20 cellular contexts compared by ENCODE assay signal in the genomic region with DNA sequence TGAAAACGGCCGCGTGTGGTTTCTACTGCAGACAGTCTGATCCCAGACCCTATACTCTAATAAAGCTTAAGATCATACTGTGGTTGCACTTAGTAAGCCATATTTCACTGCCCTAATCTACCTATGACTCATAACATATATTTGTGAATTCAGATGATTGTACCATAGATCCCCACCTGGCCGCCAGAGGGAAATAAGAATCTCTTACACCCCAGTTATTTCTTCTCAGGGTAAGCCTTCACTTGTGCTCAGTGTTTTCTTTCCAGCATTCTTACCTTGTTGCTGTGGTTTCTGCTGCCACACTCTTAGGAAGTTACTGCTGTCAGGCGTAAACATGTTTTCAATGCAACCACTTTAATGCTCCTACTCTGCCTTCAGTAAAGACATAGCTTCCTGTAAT.
A peak's percentile ranks its signal among the peaks of the same experiment; 100 is the strongest.
DNase-seq lines count a peak whose midpoint lies in the region; ATAC-seq and TF ChIP-seq lines count a peak whose summit lies in the region.
"Had no signal": no experiment of that assay in that cellular context is flagged by ENCODE, and none has a peak within 500 bp of the region (broad histone marks: within the 10 kb centered on the region; RNA-seq: fewer than 3 reads in every experiment).

No MANE protein-coding gene starts in this region.

- no peak overlapping the region; the same call in 1 of the 2 replicates for H3K27ac Mint-ChIP-seq in GM23338
- H3K27ac Mint-ChIP-seq: T-helper 2 cell treated with Interferon-gamma antibody and Interleukin-4, amounts not matched to agents 5 μg/mL and 100 μg/mL, for 36 hours had no signal

- ATAC-seq in GM23338 (no peak), RWPE2 (ENCODE audit: low read depth) (peak; percentile 59; the same call in 2 of the 3 replicates), mucosa of descending colon (no peak)
- ATAC-seq: activated T-cell treated with anti-CD3 and anti-CD28 coated beads, Interleukin-2, amount 50 U/mL, for 4 hours had no signal

- no peak overlapping the region for H3K4me3 Mint-ChIP-seq in GM23338
- H3K4me3 Mint-ChIP-seq: activated T-cell treated with anti-CD3 and anti-CD28 coated beads, Interleukin-2, amount 50 U/mL, for 4 hours; T-helper 2 cell treated with Interferon-gamma antibody and Interleukin-4, amounts not matched to agents 5 μg/mL and 100 μg/mL, for 36 hours had no signal

- H3K4me1 Mint-ChIP-seq in GM23338, result peaks cover 10% of the 10 kb centered on the region; the same call in 2 of the 3 replicates

- no peaks in the 10 kb centered on the region for H3K27me3 ChIP-seq in GM23338 (ENCODE audit: insufficient read depth)
- no peaks in the 10 kb centered on the region for H3K27me3 ChIP-seq in RWPE2 (ENCODE audit: insufficient read depth, poor library complexity, severe bottlenecking)

- H3K36me3 Mint-ChIP-seq in GM23338 (ENCODE audit: low read depth), result no peaks in the 10 kb centered on the region; the same call in 2 of the 3 replicates

- no peaks in the 10 kb centered on the region for H3K27me3 Mint-ChIP-seq in GM23338 (ENCODE audit: insufficient read depth, low read depth, poor library complexity)

- no peak overlapping the region for H2AFZ ChIP-seq in GM23338

- in situ Hi-C loops in KBM-7 (cut with MboI; ENCODE audit: low pct_unique_long_range_greater_than_20kb, low sequenced_read_pairs), result no loop called here

- no peaks in the 10 kb centered on the region for H3F3A ChIP-seq in GM23338 (replicated peaks; ENCODE audit: low read depth)

- H3K4me1 ChIP-seq in GM23338 (ENCODE audit: insufficient read depth), result no peaks in the 10 kb centered on the region
- no peaks in the 10 kb centered on the region for H3K4me1 ChIP-seq in RWPE2 (ENCODE audit: insufficient read depth, poor library complexity, severe bottlenecking)
- no peaks in the 10 kb centered on the region for H3K4me1 ChIP-seq in mucosa of descending colon (ENCODE audit: low read depth)
- H3K4me1 ChIP-seq: prostate gland had no signal

- H3K4me2 ChIP-seq in GM23338, result no peak overlapping the region

- H4K20me1 ChIP-seq in GM23338 (replicated peaks; ENCODE audit: insufficient read depth), result no peaks in the 10 kb centered on the region

- H3K27ac ChIP-seq in GM23338 (ENCODE audit: low read depth) (no peak overlapping the region), RWPE2 (ENCODE audit: poor library complexity, severe bottlenecking) (no peak overlapping the region)
- H3K27ac ChIP-seq: prostate gland, RWPE1, thoracic aorta had no signal

- peaks cover 16% of the 10 kb centered on the region; the same call in 2 of the 3 replicates for H3K9me3 Mint-ChIP-seq in GM23338
- H3K9me3 Mint-ChIP-seq: activated T-cell treated with anti-CD3 and anti-CD28 coated beads, Interleukin-2, amount 50 U/mL, for 4 hours; T-helper 2 cell treated with Interferon-gamma antibody and Interleukin-4, amounts not matched to agents 5 μg/mL and 100 μg/mL, for 36 hours had no signal

- intact Hi-C loops in mucosa of descending colon (cut with DNase I, micrococcal nuclease), result no loop called here

- TF ChIP-seq CTCF in GM23338 (conservative IDR thresholded peaks at IDR 0.05; ENCODE audit: low read depth in 2 of 2) (no peak), RWPE2 (IDR thresholded peaks at IDR 0.05; ENCODE audit: poor library complexity, severe bottlenecking) (no peak), mucosa of descending colon (IDR thresholded peaks at IDR 0.05) (no peak)

- no peaks in the 10 kb centered on the region for H3K79me2 ChIP-seq in GM23338 (replicated peaks; ENCODE audit: insufficient read depth)

- no peaks in the 10 kb centered on the region for H3K9me2 ChIP-seq in GM23338 (ENCODE audit: insufficient read depth)

- H3K4me3 ChIP-seq in GM23338 (no peak overlapping the region), RWPE2 (ENCODE audit: severe bottlenecking) (no peak overlapping the region), mucosa of descending colon (no peak overlapping the region)
- H3K4me3 ChIP-seq: prostate gland, thoracic aorta had no signal

- H3K9me3 ChIP-seq in RWPE2 (ENCODE audit: severe bottlenecking), result no peaks in the 10 kb centered on the region
- peaks cover 3% of the 10 kb centered on the region for H3K9me3 ChIP-seq in mucosa of descending colon
- H3K9me3 ChIP-seq: prostate gland, thoracic aorta had no signal

- H3K36me3 ChIP-seq in GM23338 (ENCODE audit: insufficient read depth) (no peaks in the 10 kb centered on the region), RWPE2 (ENCODE audit: low read depth) (no peaks in the 10 kb centered on the region), mucosa of descending colon (ENCODE audit: low read depth) (no peaks in the 10 kb centered on the region)
- H3K36me3 ChIP-seq: prostate gland, thoracic aorta had no signal

- DNase-seq in DMS53 treated with DMSO at 0.1 percent for 48 hours (lab: John Stamatoyannopoulos, UW; ENCODE audit: unreplicated experiment), result peak; percentile 30
- peak; percentile 9 for DNase-seq in GM23338 (ENCODE audit: low spot score)
- DNase-seq in RWPE2 (ENCODE audit: low spot score), result no peak
- peak; percentile 22 for DNase-seq in iris pigment epithelial cell (ENCODE audit: low read depth)
- no peak for DNase-seq in KBM-7
- DNase-seq in kidney glomerular epithelial cell (lab: John Stamatoyannopoulos, UW), result no peak
- no peak for DNase-seq in activated gamma-delta T cell treated with Interleukin-2 at 50 U/mL for 16 hours
- no peak for DNase-seq in mucosa of descending colon
- DNase-seq: activated CD4-positive, alpha-beta T cell treated with anti-CD3 and anti-CD28 coated beads for 48 hours; activated T-cell treated with anti-CD3 and anti-CD28 coated beads, Interleukin-2, amount 50 U/mL, for 4 hours; aorta; dermis blood vessel endothelial cell; DMS79 treated with DMSO at 0.1 percent for 48 hours; hypothalamus; NCI-H1694; NCI-H510A had no signal

TF ChIP-seq in GM23338, 12 proteins besides CTCF, POLR2A, EP300 and RAD21 (continues in another document):
- TF ChIP-seq POLR2AphosphoS5 (IDR thresholded peaks at IDR 0.05; ENCODE audit: low read depth), result no peak
- no peak for TF ChIP-seq EZH2phosphoT487 (IDR thresholded peaks at IDR 0.05; ENCODE audit: unreplicated experiment)
- TF ChIP-seq JUNB (IDR thresholded peaks at IDR 0.05; ENCODE audit: unreplicated experiment), result no peak
- no peak for TF ChIP-seq ZNF114 (CRISPR knock-in tag; IDR thresholded peaks at IDR 0.05)
- TF ChIP-seq NANOG (IDR thresholded peaks at IDR 0.05; ENCODE audit: borderline replicate concordance), result no peak
- no peak for TF ChIP-seq CREB1 (CRISPR knock-in tag; IDR thresholded peaks at IDR 0.05; ENCODE audit: low read depth)
- TF ChIP-seq, protein P1, sequence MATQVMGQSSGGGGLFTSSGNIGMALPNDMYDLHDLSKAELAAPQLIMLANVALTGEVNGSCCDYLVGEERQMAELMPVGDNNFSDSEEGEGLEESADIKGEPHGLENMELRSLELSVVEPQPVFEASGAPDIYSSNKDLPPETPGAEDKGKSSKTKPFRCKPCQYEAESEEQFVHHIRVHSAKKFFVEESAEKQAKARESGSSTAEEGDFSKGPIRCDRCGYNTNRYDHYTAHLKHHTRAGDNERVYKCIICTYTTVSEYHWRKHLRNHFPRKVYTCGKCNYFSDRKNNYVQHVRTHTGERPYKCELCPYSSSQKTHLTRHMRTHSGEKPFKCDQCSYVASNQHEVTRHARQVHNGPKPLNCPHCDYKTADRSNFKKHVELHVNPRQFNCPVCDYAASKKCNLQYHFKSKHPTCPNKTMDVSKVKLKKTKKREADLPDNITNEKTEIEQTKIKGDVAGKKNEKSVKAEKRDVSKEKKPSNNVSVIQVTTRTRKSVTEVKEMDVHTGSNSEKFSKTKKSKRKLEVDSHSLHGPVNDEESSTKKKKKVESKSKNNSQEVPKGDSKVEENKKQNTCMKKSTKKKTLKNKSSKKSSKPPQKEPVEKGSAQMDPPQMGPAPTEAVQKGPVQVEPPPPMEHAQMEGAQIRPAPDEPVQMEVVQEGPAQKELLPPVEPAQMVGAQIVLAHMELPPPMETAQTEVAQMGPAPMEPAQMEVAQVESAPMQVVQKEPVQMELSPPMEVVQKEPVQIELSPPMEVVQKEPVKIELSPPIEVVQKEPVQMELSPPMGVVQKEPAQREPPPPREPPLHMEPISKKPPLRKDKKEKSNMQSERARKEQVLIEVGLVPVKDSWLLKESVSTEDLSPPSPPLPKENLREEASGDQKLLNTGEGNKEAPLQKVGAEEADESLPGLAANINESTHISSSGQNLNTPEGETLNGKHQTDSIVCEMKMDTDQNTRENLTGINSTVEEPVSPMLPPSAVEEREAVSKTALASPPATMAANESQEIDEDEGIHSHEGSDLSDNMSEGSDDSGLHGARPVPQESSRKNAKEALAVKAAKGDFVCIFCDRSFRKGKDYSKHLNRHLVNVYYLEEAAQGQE (IDR thresholded peaks at IDR 0.05; ENCODE audit: unreplicated experiment), result no peak
- no peak for TF ChIP-seq STAT1 (IDR thresholded peaks at IDR 0.05; ENCODE audit: unreplicated experiment)

Comparison
In these comparisons a context has a peak if more than half of its experiments do, and no peak if none do; other contexts are left out.
1. DNase-seq: peak in DMS53 treated with DMSO at 0.1 percent for 48 hours (single experiment), GM23338 (single experiment) and iris pigment epithelial cell (single experiment); none in RWPE2 (single experiment), KBM-7 (single experiment), kidney glomerular epithelial cell (single experiment), activated gamma-delta T cell treated with Interleukin-2 at 50 U/mL for 16 hours (single experiment) and mucosa of descending colon (0 of 3).